Comparison of ENCODE assay signal across 18 cellular contexts in genomic region chr7:1966631-1967200, GRCh38.
DNase-seq lines count a peak whose midpoint lies in the region; TF ChIP-seq lines count a peak whose summit lies in the region.
"Had no signal": no experiment of that assay in that cellular context is flagged by ENCODE, and none has a peak within 500 bp of the region (broad histone marks: within the 10 kb centered on the region; RNA-seq: fewer than 3 reads in every experiment).

No MANE protein-coding gene starts in this region.

- H3K36me3 Mint-ChIP-seq in nephron progenitor cell (ENCODE audit: low read depth) = peaks cover 48% of the 10 kb centered on the region

- no peak for TF ChIP-seq CTCF in nephron progenitor cell (IDR thresholded peaks at IDR 0.05)

- H3K4me1 Mint-ChIP-seq in nephron progenitor cell = peaks cover 13% of the 10 kb centered on the region

- DNase-seq in DMS153 treated with DMSO at 0.1 percent for 48 hours (lab: John Stamatoyannopoulos, UW; ENCODE audit: unreplicated experiment) = peak; percentile 89
- DNase-seq in DMS153 (lab: John Stamatoyannopoulos, UW) = no peak
- peak; percentile 85 for DNase-seq in NCI-H2029 (lab: John Stamatoyannopoulos, UW)
- DNase-seq in SHP77 treated with DMSO at 0.1 percent for 48 hours (lab: John Stamatoyannopoulos, UW) = peak; percentile 66
- DNase-seq in nephron progenitor cell = no peak
- DNase-seq in T-helper 1 cell = no peak
- no peak for DNase-seq in kidney glomerular epithelial cell (lab: John Stamatoyannopoulos, UW)
- DNase-seq in activated gamma-delta T cell (lab: John Stamatoyannopoulos, UW) = no peak
- DNase-seq: activated CD4-positive, CD25-positive, alpha-beta regulatory T cell treated with anti-CD3 and anti-CD28 coated beads, Interleukin-2, amount 50 U/mL, for 72 hours; activated CD8-positive, alpha-beta memory T cell treated with anti-CD3 and anti-CD28 coated beads, Interleukin-2, amount 10 ng/mL, durations not matched to agents 7 days and 5 days; KBM-7; mesenchymal stem cell; PC-9; small intestine; stimulated activated CD4-positive, alpha-beta T cell treated with anti-CD3 and anti-CD28 coated beads, Interleukin-4, amount 100 ng/mL, for 24 hours; T-helper 9 cell had no signal

- H3K27me3 Mint-ChIP-seq in nephron progenitor cell (ENCODE audit: low read depth, poor library complexity) = no peaks in the 10 kb centered on the region
- H3K27me3 Mint-ChIP-seq: activated CD8-positive, alpha-beta memory T cell treated with anti-CD3 and anti-CD28 coated beads, Interleukin-2, amount 10 ng/mL, durations not matched to agents 7 days and 5 days; progenitor cell of endocrine pancreas had no signal

- H3K4me3 Mint-ChIP-seq in nephron progenitor cell = no peak overlapping the region
- H3K4me3 Mint-ChIP-seq: activated CD8-positive, alpha-beta memory T cell treated with anti-CD3 and anti-CD28 coated beads, Interleukin-2, amount 10 ng/mL, durations not matched to agents 7 days and 5 days; natural killer cell treated with Interleukin-12 subunit alpha and Interleukin-12 subunit beta and Interleukin-15 and Interleukin-18, amount 100 ng/mL, for 72 hours had no signal

- peaks cover 10% of the 10 kb centered on the region for H3K9me3 Mint-ChIP-seq in nephron progenitor cell

- peak overlapping the region; percentile 73 for H3K27ac Mint-ChIP-seq in nephron progenitor cell
- H3K27ac Mint-ChIP-seq: activated CD8-positive, alpha-beta memory T cell treated with anti-CD3 and anti-CD28 coated beads, Interleukin-2, amount 10 ng/mL, durations not matched to agents 7 days and 5 days; natural killer cell treated with Interleukin-12 subunit alpha and Interleukin-12 subunit beta and Interleukin-15 and Interleukin-18, amount 100 ng/mL, for 72 hours; progenitor cell of endocrine pancreas had no signal

Comparison
In these comparisons a context has a peak if more than half of its experiments do, and no peak if none do; other contexts are left out.
1. DNase-seq: peak in DMS153 treated with DMSO at 0.1 percent for 48 hours (single experiment), NCI-H2029 (single experiment) and SHP77 treated with DMSO at 0.1 percent for 48 hours (single experiment); none in DMS153 (single experiment), nephron progenitor cell (single experiment), T-helper 1 cell (0 of 5), kidney glomerular epithelial cell (single experiment) and activated gamma-delta T cell (single experiment).